Comparison of ENCODE assay signal across 30 cellular contexts in genomic region chr4:187633245-187633644, GRCh38.
"Had no signal": no experiment of that assay in that cellular context is flagged by ENCODE, and none has a peak within 500 bp of the region (broad histone marks: within the 10 kb centered on the region; RNA-seq: fewer than 3 reads in every experiment).

No MANE protein-coding gene starts in this region.

- H3K27ac ChIP-seq: colonic mucosa, epithelial cell of prostate, esophagus squamous epithelium, gastrocnemius medialis, heart right ventricle, left lung, lower lobe of right lung had no signal

- H3K4me1 Mint-ChIP-seq: immature natural killer cell; naive thymus-derived CD4-positive, alpha-beta T cell; natural killer cell had no signal

- ATAC-seq: effector memory CD8-positive, alpha-beta T cell; esophagus mucosa; gastrocnemius medialis; heart right ventricle; left colon; left lung; left ventricle myocardium superior; lower lobe of right lung; naive thymus-derived CD4-positive, alpha-beta T cell; natural killer cell had no signal

- H3K36me3 ChIP-seq: colonic mucosa, esophagus squamous epithelium, gastrocnemius medialis, heart right ventricle, left lung, lower lobe of right lung had no signal

- H3K4me1 ChIP-seq: colonic mucosa, esophagus squamous epithelium, gastrocnemius medialis, heart right ventricle, left lung, lower lobe of right lung had no signal

- H3K27me3 ChIP-seq: colonic mucosa, esophagus squamous epithelium, gastrocnemius medialis, heart right ventricle, left lung had no signal

- DNase-seq: colonic mucosa; cortex of kidney; effector CD8-positive, alpha-beta T cell; effector memory CD8-positive, alpha-beta T cell; endodermal cell; erythroblast; esophagus squamous epithelium; foreskin fibroblast; foreskin melanocyte; gastrocnemius medialis; glutamatergic neuron; head of caudate nucleus; heart right ventricle; hippocampal formation; immature natural killer cell; islet precursor cell; kidney; kidney glomerular epithelial cell; left colon; left lung; left ventricle myocardium superior; lower lobe of right lung; mesenchymal stem cell; midbrain; naive thymus-derived CD4-positive, alpha-beta T cell; natural killer cell had no signal

- FAIRE-seq: endometrium, kidney had no signal

- H3K27me3 Mint-ChIP-seq: dendritic cell treated with granulocyte-macrophage colony-stimulating factor and Interleukin-4, amounts not matched to agents 40 ng/mL and 50 ng/mL, for 4 days; effector memory CD8-positive, alpha-beta T cell; naive thymus-derived CD4-positive, alpha-beta T cell had no signal

- H3K27ac Mint-ChIP-seq: dendritic cell treated with granulocyte-macrophage colony-stimulating factor and Interleukin-4, amounts not matched to agents 40 ng/mL and 50 ng/mL, for 4 days; effector memory CD8-positive, alpha-beta T cell; endodermal cell; immature natural killer cell; naive thymus-derived CD4-positive, alpha-beta T cell; natural killer cell had no signal

- H3K36me3 Mint-ChIP-seq: natural killer cell had no signal

- H3K4me3 Mint-ChIP-seq: dendritic cell treated with granulocyte-macrophage colony-stimulating factor and Interleukin-4, amounts not matched to agents 40 ng/mL and 50 ng/mL, for 4 days; effector memory CD8-positive, alpha-beta T cell; endodermal cell; immature natural killer cell; naive thymus-derived CD4-positive, alpha-beta T cell; natural killer cell had no signal

- H3K4me3 ChIP-seq: colonic mucosa, esophagus squamous epithelium, gastrocnemius medialis, heart right ventricle, left lung, lower lobe of right lung had no signal

- H3K9me3 ChIP-seq: colonic mucosa, esophagus squamous epithelium, gastrocnemius medialis, lower lobe of right lung had no signal
